Comparison of ENCODE assay signal across 9 cellular contexts in the genomic region with DNA sequence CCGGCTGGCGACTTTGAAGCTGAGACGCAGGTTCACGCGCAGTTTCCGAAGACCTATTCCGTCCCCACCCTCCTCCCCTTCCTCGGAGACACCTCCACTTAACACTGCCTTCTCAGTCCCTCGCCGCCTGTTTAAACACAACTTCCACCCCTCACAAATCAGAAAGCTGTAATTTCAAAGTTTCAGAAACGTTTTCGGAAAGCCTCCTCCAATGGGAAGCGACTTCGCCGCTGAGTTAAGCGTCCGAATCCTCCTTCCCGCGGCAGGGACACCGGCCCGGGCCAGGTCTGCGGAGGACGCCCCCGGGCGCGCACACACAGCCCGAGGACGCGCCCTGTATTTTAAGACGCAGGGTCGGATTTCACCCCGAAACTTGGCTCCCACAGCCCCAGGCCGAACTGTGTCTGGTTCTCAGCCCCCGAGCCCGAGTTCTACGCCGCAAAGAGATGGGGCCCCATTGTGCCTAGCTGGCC. TPM values are rescaled to one million over a fixed set of nuclear protein-coding genes. Genes with fewer than 3 reads are reported as not detected.
DNase-seq lines count a peak whose midpoint lies in the region; ATAC-seq and TF ChIP-seq lines count a peak whose summit lies in the region.
"Had no signal": no experiment of that assay in that cellular context is flagged by ENCODE, and none has a peak within 500 bp of the region (broad histone marks: within the 10 kb centered on the region; RNA-seq: fewer than 3 reads in every experiment).

No MANE protein-coding gene starts in this region.

- no peak for TF ChIP-seq POLR2A in ovary (IDR thresholded peaks at IDR 0.05)

- no peak for TF ChIP-seq CTCF in cardiac muscle cell (IDR thresholded peaks at IDR 0.05; ENCODE audit: low read depth, low read length)
- no peak for TF ChIP-seq CTCF in ovary (IDR thresholded peaks at IDR 0.05)

- H3K9me3 ChIP-seq in cardiac muscle cell (ENCODE audit: low read depth): no peaks in the 10 kb centered on the region
- no peaks in the 10 kb centered on the region for H3K9me3 ChIP-seq in ovary

- TF ChIP-seq EP300 in ovary (IDR thresholded peaks at IDR 0.05): no peak

- DNase-seq in DMS79 treated with DMSO at 0.1 percent for 48 hours (lab: John Stamatoyannopoulos, UW) (peak; percentile 41), cardiac muscle cell (ENCODE audit: low read depth in 1 of 2, low spot score in 1 of 2) (peak in 1 of 2 donors; percentile 42), ovary (peak; percentile 25 to 52 (median 42)), NCI-H446 (lab: John Stamatoyannopoulos, UW) (no peak), ecto neural progenitor cell (ENCODE audit: low spot score) (no peak)
- DNase-seq in activated CD8-positive, alpha-beta memory T cell treated with anti-CD3 and anti-CD28 coated beads, Interleukin-2, amount 50 U/mL, for 1 hour (ENCODE audit: extremely low read depth): peak; percentile 17

- H3K4me1 ChIP-seq in cardiac muscle cell (ENCODE audit: low read depth): peaks cover 3% of the 10 kb centered on the region
- H3K4me1 ChIP-seq in ovary (ENCODE audit: insufficient read depth): no peaks in the 10 kb centered on the region

- ATAC-seq in HG02798 (IDR thresholded peaks at IDR 0.05; ENCODE audit: poor library complexity, unreplicated experiment) (peak; percentile 25), GM21737 (IDR thresholded peaks at IDR 0.05; ENCODE audit: unreplicated experiment) (no peak)
- ATAC-seq: HCT116 had no signal

- H3K36me3 ChIP-seq in cardiac muscle cell: no peaks in the 10 kb centered on the region
- H3K36me3 ChIP-seq in ovary: no peaks in the 10 kb centered on the region

- 0 to 1% (median 1%) methylated on average over 34 to 37 of the region's 37 CpGs for WGBS in ovary, 3 donors

- H3K27ac ChIP-seq in cardiac muscle cell: no peak overlapping the region
- peak overlapping the region; percentile 47 to 84 for H3K27ac ChIP-seq in ovary

- H3K4me3 ChIP-seq in cardiac muscle cell: peak overlapping the region; percentile 49
- peak overlapping the region; percentile 49 for H3K4me3 ChIP-seq in ovary

- intact Hi-C loops in ovary (cut with DNase I): no loop called here

- H3K27me3 ChIP-seq in cardiac muscle cell (peaks cover 64% of the 10 kb centered on the region), ovary (no peaks in the 10 kb centered on the region)

RNA-seq across cellular contexts. Expression of gene LRRN1, which starts 0.6 kb away (rescaled TPM):
- total RNA-seq in cardiac muscle cell (0.85 and 3.0 TPM in 2 replicates), ovary (10 to 100 TPM in 2 of 7 donors, 1 to 10 TPM in 5; 2.9 to 18.5 (median 7.4) TPM)
- polyA plus RNA-seq in cardiac muscle cell (2.0 and 6.0 TPM in 2 replicates), ovary (10 to 100 TPM in 1 of 2 donors, 1 to 10 TPM in 1; 6.0 to 10.2 TPM)

Comparison
In these comparisons a context has a peak if more than half of its experiments do, and no peak if none do; other contexts are left out.
1. DNase-seq: peak in DMS79 treated with DMSO at 0.1 percent for 48 hours (single experiment), activated CD8-positive, alpha-beta memory T cell treated with anti-CD3 and anti-CD28 coated beads, Interleukin-2, amount 50 U/mL, for 1 hour (single experiment) and ovary (5 of 5); none in NCI-H446 (0 of 2) and ecto neural progenitor cell (single experiment).